Comparison of ENCODE assay signal across 19 cellular contexts in the genomic region with DNA sequence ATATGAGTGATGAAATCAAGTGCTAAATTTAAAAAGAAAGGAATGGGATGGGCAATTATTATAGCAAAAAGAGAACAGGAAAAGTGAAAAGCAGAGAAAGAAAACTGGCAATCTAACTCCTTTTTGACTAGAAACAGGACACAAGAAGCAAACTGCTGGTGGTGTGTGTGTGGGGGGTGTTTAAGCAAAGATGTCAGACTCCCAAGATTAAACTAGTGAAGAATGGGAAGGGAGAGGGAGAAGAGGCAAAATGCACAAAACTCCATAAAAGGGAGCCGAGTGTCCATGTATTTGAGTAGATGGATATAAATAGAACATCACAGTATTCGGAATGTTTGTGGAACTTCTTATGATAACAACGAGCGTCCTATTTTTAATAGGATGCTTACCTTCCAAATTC.
DNase-seq lines count a peak whose midpoint lies in the region; ATAC-seq, FAIRE-seq and TF ChIP-seq lines count a peak whose summit lies in the region.
"Had no signal": no experiment of that assay in that cellular context is flagged by ENCODE, and none has a peak within 500 bp of the region (broad histone marks: within the 10 kb centered on the region; RNA-seq: fewer than 3 reads in every experiment).

No MANE protein-coding gene starts in this region.

- no peak overlapping the region for H3K18ac ChIP-seq in neuronal stem cell (ENCODE audit: low read length)

- no peak overlapping the region for H2BK120ac ChIP-seq in neuronal stem cell (ENCODE audit: low read depth, low read length)

- no peak for ATAC-seq in GM19035 (IDR thresholded peaks at IDR 0.05; ENCODE audit: unreplicated experiment)

- intact Hi-C loops in transverse colon (cut with DNase I; ENCODE audit: low total_unique reads), result no loop called here

- no peak overlapping the region for H2AK5ac ChIP-seq in neuronal stem cell (ENCODE audit: low read depth, low read length)

- H4K8ac ChIP-seq in neuronal stem cell (ENCODE audit: low read depth, low read length), result no peak overlapping the region

- TF ChIP-seq CTCF in transverse colon (IDR thresholded peaks at IDR 0.05), result no peak

- H3K9ac ChIP-seq in neuronal stem cell (ENCODE audit: low read depth, low read length, poor library complexity), result no peak overlapping the region

- DNase-seq in SJSA1 (ENCODE audit: low read depth in 1 of 2, low spot score in 2 of 2) (peak in 1 of 2 experiments; percentile 39), neuronal stem cell (ENCODE audit: low spot score) (no peak), transverse colon (no peak), dermis blood vessel endothelial cell (no peak), NCI-H524 (lab: John Stamatoyannopoulos, UW) (no peak)
- DNase-seq: ACHN; BE2C; CD4-positive, alpha-beta T cell; DMS53; HCEC 1CT; KBM-7; NCI-H1436; NCI-H2029; NCI-H2171; NCI-H446; NK-92 treated with Interleukin-12 subunit alpha and Interleukin-12 subunit beta, amount 100 ng/mL, for 24 hours; SHP77 treated with DMSO at 0.1 percent for 48 hours had no signal

- H3K27me3 ChIP-seq in SJSA1 (replicated peaks) (no peaks in the 10 kb centered on the region), neuronal stem cell (ENCODE audit: control insufficient read depth in 3 of 3, insufficient read depth in 3 of 3, low read depth in 1 of 3, low read length in 3 of 3) (no peaks in the 10 kb centered on the region), transverse colon (no peaks in the 10 kb centered on the region)
- H3K27me3 ChIP-seq: BE2C had no signal

- no peak overlapping the region for H4K91ac ChIP-seq in neuronal stem cell (ENCODE audit: low read depth, low read length, poor library complexity)

- FAIRE-seq in endometrium (lab: Jason Lieb, UNC), result peak; percentile 75

- TF ChIP-seq POLR2A in transverse colon (IDR thresholded peaks at IDR 0.05), result no peak

- H3K4me3 ChIP-seq in SJSA1 (no peak overlapping the region), neuronal stem cell (ENCODE audit: low read length in 2 of 2) (no peak overlapping the region), transverse colon (no peak overlapping the region)

- no peak overlapping the region for H2BK15ac ChIP-seq in neuronal stem cell (ENCODE audit: low read length)

- H2BK5ac ChIP-seq in neuronal stem cell (ENCODE audit: low read length), result no peak overlapping the region

- no CpG with 5 or more reads among the region's 4 CpGs for WGBS in neuronal stem cell (ENCODE audit: extremely low coverage in 2 of 2, insufficient read length in 2 of 2, insufficient replicate concordance in 1 of 2), 2 donors
- WGBS in transverse colon (ENCODE audit: low coverage in 1 of 2), 2 donors, result 57 to 67% methylated on average over 4 of the region's 4 CpGs

- H3K14ac ChIP-seq in neuronal stem cell (ENCODE audit: low read length), result no peak overlapping the region

- in situ Hi-C loops in transverse colon (cut with MboI; ENCODE audit: low pct_ligation_motif_present in 1 of 4, low pct_unique_long_range_greater_than_20kb in 1 of 4, low sequenced_read_pairs in 3 of 4), result no loop called here

- no peak overlapping the region for H3K23ac ChIP-seq in neuronal stem cell (ENCODE audit: low read depth, low read length, poor library complexity)

- no peaks in the 10 kb centered on the region for H3K9me3 ChIP-seq in SJSA1 (replicated peaks)
- H3K9me3 ChIP-seq in neuronal stem cell (replicated peaks in 1 of 2; ENCODE audit: control insufficient read depth in 2 of 2, insufficient read depth in 1 of 2, low read depth in 1 of 2, low read length in 2 of 2), result no peaks in the 10 kb centered on the region
- H3K9me3 ChIP-seq in transverse colon, result no peaks in the 10 kb centered on the region
- H3K9me3 ChIP-seq: BE2C had no signal

- H3K4ac ChIP-seq in neuronal stem cell (ENCODE audit: low read length), result no peak overlapping the region

- H3K4me1 ChIP-seq in SJSA1 (replicated peaks), result peaks cover 52% of the 10 kb centered on the region
- peaks cover 6 to 10% of the 10 kb centered on the region in 2 donors for H3K4me1 ChIP-seq in neuronal stem cell (ENCODE audit: control insufficient read depth in 2 of 2, insufficient read depth in 1 of 2, low read depth in 1 of 2, low read length in 2 of 2)
- peaks cover 0 to 4% (median 0%) of the 10 kb centered on the region in 4 donors for H3K4me1 ChIP-seq in transverse colon

- H3K36me3 ChIP-seq in SJSA1 (no peaks in the 10 kb centered on the region), neuronal stem cell (replicated peaks in 1 of 2; ENCODE audit: control insufficient read depth in 2 of 2, insufficient read depth in 2 of 2, low read length in 2 of 2) (no peaks in the 10 kb centered on the region), transverse colon (no peaks in the 10 kb centered on the region)
- H3K36me3 ChIP-seq: BE2C had no signal

- H3K27ac ChIP-seq in SJSA1 (peak overlapping the region; percentile 96), neuronal stem cell (replicated peaks; ENCODE audit: low read length) (no peak overlapping the region), transverse colon (peak overlapping the region; percentile 49 to 65 (median 59))

- no peak overlapping the region for H3K4me2 ChIP-seq in neuronal stem cell (ENCODE audit: insufficient read depth, low read length, poor library complexity, severe bottlenecking)

- H3K79me1 ChIP-seq in neuronal stem cell (ENCODE audit: low read depth, low read length), result no peaks in the 10 kb centered on the region

- H2AFZ ChIP-seq in neuronal stem cell (ENCODE audit: low read length), result peak overlapping the region; percentile 41

- TF ChIP-seq EP300 in transverse colon (IDR thresholded peaks at IDR 0.05; ENCODE audit: low read depth), result no peak

- no peak overlapping the region for H2BK12ac ChIP-seq in neuronal stem cell (ENCODE audit: low read length)
